Comparison of ENCODE assay signal across 1 cellular context in the genomic region with DNA sequence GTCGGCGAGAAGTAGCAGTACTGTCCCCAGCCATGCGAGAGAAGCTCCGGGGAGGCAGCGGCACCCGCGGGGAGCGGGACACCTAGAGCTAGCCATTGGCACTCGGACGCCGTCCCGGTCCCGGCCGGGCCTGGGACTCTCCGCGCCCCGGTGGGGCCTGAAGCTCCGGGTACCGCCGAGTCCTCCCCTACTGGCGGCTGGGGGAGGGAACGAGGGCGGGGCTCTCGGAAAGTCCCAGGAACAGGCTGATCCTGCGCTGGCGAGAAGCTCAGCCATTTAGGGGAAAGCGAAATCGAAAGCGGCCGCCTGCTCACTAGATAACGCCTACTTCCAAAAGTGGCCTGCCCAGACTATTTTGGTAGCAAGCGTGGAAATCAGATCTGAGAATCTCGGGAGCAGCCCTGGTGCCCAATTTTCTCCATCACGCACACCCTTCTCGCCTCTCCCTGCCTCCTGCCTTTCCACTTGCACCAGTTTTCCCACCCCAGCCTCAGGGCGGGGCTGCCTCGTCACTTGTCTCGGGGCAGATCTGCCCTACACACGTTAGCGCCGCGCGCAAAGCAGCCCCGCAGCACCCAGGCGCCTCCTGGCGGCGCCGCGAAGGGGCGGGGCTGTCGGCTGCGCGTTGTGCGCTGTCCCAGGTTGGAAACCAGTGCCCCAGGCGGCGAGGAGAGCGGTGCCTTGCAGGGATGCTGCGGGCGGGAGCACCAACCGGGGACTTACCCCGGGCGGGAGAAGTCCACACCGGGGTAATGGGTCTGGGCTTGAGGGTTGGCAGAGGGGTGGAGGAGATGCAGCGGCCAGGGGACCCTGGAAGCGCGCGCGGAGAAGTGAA.
TF ChIP-seq lines count a peak whose summit lies in the region.

A gene (plus strand): TSS at position 652 of the 835 bp plus-strand sequence. CDS start 38 bp downstream, at position 690.
A gene with protein sequence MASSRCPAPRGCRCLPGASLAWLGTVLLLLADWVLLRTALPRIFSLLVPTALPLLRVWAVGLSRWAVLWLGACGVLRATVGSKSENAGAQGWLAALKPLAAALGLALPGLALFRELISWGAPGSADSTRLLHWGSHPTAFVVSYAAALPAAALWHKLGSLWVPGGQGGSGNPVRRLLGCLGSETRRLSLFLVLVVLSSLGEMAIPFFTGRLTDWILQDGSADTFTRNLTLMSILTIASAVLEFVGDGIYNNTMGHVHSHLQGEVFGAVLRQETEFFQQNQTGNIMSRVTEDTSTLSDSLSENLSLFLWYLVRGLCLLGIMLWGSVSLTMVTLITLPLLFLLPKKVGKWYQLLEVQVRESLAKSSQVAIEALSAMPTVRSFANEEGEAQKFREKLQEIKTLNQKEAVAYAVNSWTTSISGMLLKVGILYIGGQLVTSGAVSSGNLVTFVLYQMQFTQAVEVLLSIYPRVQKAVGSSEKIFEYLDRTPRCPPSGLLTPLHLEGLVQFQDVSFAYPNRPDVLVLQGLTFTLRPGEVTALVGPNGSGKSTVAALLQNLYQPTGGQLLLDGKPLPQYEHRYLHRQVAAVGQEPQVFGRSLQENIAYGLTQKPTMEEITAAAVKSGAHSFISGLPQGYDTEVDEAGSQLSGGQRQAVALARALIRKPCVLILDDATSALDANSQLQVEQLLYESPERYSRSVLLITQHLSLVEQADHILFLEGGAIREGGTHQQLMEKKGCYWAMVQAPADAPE (minus strand): TSS at position 164 of the 835 bp plus-strand sequence. CDS start 68 bp downstream, at position 96.

TF ChIP-seq in HEK293, 187 proteins besides CTCF, POLR2A, EP300 and RAD21 (continued from another document and continues in another):
- TF ChIP-seq, protein P1, sequence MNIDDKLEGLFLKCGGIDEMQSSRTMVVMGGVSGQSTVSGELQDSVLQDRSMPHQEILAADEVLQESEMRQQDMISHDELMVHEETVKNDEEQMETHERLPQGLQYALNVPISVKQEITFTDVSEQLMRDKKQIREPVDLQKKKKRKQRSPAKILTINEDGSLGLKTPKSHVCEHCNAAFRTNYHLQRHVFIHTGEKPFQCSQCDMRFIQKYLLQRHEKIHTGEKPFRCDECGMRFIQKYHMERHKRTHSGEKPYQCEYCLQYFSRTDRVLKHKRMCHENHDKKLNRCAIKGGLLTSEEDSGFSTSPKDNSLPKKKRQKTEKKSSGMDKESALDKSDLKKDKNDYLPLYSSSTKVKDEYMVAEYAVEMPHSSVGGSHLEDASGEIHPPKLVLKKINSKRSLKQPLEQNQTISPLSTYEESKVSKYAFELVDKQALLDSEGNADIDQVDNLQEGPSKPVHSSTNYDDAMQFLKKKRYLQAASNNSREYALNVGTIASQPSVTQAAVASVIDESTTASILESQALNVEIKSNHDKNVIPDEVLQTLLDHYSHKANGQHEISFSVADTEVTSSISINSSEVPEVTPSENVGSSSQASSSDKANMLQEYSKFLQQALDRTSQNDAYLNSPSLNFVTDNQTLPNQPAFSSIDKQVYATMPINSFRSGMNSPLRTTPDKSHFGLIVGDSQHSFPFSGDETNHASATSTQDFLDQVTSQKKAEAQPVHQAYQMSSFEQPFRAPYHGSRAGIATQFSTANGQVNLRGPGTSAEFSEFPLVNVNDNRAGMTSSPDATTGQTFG (tag by site-specific recombination; IDR thresholded peaks at IDR 0.05; ENCODE audit: borderline replicate concordance), result no peak
- TF ChIP-seq ZNF561 (tag by site-specific recombination; IDR thresholded peaks at IDR 0.05; ENCODE audit: borderline replicate concordance), result peak; percentile 70; the same call in 1 of the 2 replicates
- peak; percentile 71 for TF ChIP-seq ZFP69B (tag by site-specific recombination; IDR thresholded peaks at IDR 0.05)
- peak; percentile 72 for TF ChIP-seq ZNF2 (tag by site-specific recombination; IDR thresholded peaks at IDR 0.05)
- TF ChIP-seq ZNF677 (tag by site-specific recombination; IDR thresholded peaks at IDR 0.05), result no peak
- TF ChIP-seq TRIM28 (IDR thresholded peaks at IDR 0.05; ENCODE audit: borderline replicate concordance, low read length), result peak; percentile 44; the same call in 1 of the 2 replicates
- TF ChIP-seq GLI4 (tag by site-specific recombination; IDR thresholded peaks at IDR 0.05), result no peak
- no peak for TF ChIP-seq ZNF37A (tag by site-specific recombination; IDR thresholded peaks at IDR 0.05)
- TF ChIP-seq PRDM1 (tag by site-specific recombination; IDR thresholded peaks at IDR 0.05), result peak; percentile 99
- TF ChIP-seq ZBTB21 (tag by site-specific recombination; IDR thresholded peaks at IDR 0.05), result 0 out of 2 replicates have a peak, but pooled peaks have one; percentile 19
- peak; percentile 93 for TF ChIP-seq ZNF394 (tag by site-specific recombination; IDR thresholded peaks at IDR 0.05; ENCODE audit: borderline replicate concordance)
- TF ChIP-seq GLIS2 (tag by site-specific recombination; IDR thresholded peaks at IDR 0.05), result peak; percentile 87
- TF ChIP-seq, protein P2, sequence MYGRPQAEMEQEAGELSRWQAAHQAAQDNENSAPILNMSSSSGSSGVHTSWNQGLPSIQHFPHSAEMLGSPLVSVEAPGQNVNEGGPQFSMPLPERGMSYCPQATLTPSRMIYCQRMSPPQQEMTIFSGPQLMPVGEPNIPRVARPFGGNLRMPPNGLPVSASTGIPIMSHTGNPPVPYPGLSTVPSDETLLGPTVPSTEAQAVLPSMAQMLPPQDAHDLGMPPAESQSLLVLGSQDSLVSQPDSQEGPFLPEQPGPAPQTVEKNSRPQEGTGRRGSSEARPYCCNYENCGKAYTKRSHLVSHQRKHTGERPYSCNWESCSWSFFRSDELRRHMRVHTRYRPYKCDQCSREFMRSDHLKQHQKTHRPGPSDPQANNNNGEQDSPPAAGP (tag by site-specific recombination; IDR thresholded peaks at IDR 0.05), result peak; percentile 39; the same call in 1 of the 2 replicates
- 0 out of 2 replicates have a peak, but pooled peaks have one; percentile 6 for TF ChIP-seq ZNF585B (tag by site-specific recombination; IDR thresholded peaks at IDR 0.05)
- TF ChIP-seq GLIS1 (tag by site-specific recombination; IDR thresholded peaks at IDR 0.05), result peak; percentile 66
- TF ChIP-seq ZSCAN30 (tag by site-specific recombination; IDR thresholded peaks at IDR 0.05), result peak; percentile 48; the same call in 1 of the 2 replicates
- TF ChIP-seq KLF7 (tag by site-specific recombination; IDR thresholded peaks at IDR 0.05; ENCODE audit: borderline replicate concordance), result peak; percentile 87; the same call in 1 of the 2 replicates
- peak; percentile 57; the same call in 1 of the 2 replicates for TF ChIP-seq ZNF610 (tag by site-specific recombination; IDR thresholded peaks at IDR 0.05; ENCODE audit: borderline replicate concordance)
- TF ChIP-seq EGR2 (tag by site-specific recombination; IDR thresholded peaks at IDR 0.05; ENCODE audit: low read depth), result peak; percentile 18; the same call in 1 of the 2 replicates
- TF ChIP-seq ZFP37 (tag by site-specific recombination; IDR thresholded peaks at IDR 0.05), result 0 out of 2 replicates have a peak, but pooled peaks have one; percentile 69
- TF ChIP-seq, protein P3, sequence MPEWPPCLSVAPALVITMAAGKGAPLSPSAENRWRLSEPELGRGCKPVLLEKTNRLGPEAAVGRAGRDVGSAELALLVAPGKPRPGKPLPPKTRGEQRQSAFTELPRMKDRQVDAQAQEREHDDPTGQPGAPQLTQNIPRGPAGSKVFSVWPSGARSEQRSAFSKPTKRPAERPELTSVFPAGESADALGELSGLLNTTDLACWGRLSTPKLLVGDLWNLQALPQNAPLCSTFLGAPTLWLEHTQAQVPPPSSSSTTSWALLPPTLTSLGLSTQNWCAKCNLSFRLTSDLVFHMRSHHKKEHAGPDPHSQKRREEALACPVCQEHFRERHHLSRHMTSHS (tag by site-specific recombination; IDR thresholded peaks at IDR 0.05), result no peak
- TF ChIP-seq, protein P4, sequence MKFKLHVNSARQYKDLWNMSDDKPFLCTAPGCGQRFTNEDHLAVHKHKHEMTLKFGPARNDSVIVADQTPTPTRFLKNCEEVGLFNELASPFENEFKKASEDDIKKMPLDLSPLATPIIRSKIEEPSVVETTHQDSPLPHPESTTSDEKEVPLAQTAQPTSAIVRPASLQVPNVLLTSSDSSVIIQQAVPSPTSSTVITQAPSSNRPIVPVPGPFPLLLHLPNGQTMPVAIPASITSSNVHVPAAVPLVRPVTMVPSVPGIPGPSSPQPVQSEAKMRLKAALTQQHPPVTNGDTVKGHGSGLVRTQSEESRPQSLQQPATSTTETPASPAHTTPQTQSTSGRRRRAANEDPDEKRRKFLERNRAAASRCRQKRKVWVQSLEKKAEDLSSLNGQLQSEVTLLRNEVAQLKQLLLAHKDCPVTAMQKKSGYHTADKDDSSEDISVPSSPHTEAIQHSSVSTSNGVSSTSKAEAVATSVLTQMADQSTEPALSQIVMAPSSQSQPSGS (tag by site-specific recombination; IDR thresholded peaks at IDR 0.05; ENCODE audit: low read depth), result no peak
- peak; percentile 49; the same call in 1 of the 2 replicates for TF ChIP-seq SP7 (tag by site-specific recombination; IDR thresholded peaks at IDR 0.05)
- peak; percentile 11 for TF ChIP-seq ZNF501 (tag by site-specific recombination; IDR thresholded peaks at IDR 0.05)
- TF ChIP-seq, protein P5, sequence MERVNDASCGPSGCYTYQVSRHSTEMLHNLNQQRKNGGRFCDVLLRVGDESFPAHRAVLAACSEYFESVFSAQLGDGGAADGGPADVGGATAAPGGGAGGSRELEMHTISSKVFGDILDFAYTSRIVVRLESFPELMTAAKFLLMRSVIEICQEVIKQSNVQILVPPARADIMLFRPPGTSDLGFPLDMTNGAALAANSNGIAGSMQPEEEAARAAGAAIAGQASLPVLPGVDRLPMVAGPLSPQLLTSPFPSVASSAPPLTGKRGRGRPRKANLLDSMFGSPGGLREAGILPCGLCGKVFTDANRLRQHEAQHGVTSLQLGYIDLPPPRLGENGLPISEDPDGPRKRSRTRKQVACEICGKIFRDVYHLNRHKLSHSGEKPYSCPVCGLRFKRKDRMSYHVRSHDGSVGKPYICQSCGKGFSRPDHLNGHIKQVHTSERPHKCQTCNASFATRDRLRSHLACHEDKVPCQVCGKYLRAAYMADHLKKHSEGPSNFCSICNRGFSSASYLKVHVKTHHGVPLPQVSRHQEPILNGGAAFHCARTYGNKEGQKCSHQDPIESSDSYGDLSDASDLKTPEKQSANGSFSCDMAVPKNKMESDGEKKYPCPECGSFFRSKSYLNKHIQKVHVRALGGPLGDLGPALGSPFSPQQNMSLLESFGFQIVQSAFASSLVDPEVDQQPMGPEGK (tag by site-specific recombination; IDR thresholded peaks at IDR 0.05), result peak; percentile 62
- peak; percentile 27 for TF ChIP-seq ZNF629 (tag by site-specific recombination; IDR thresholded peaks at IDR 0.05)
- TF ChIP-seq, protein P6, sequence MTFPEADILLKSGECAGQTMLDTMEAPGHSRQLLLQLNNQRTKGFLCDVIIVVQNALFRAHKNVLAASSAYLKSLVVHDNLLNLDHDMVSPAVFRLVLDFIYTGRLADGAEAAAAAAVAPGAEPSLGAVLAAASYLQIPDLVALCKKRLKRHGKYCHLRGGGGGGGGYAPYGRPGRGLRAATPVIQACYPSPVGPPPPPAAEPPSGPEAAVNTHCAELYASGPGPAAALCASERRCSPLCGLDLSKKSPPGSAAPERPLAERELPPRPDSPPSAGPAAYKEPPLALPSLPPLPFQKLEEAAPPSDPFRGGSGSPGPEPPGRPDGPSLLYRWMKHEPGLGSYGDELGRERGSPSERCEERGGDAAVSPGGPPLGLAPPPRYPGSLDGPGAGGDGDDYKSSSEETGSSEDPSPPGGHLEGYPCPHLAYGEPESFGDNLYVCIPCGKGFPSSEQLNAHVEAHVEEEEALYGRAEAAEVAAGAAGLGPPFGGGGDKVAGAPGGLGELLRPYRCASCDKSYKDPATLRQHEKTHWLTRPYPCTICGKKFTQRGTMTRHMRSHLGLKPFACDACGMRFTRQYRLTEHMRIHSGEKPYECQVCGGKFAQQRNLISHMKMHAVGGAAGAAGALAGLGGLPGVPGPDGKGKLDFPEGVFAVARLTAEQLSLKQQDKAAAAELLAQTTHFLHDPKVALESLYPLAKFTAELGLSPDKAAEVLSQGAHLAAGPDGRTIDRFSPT (tag by site-specific recombination; IDR thresholded peaks at IDR 0.05), result peak; percentile 47; the same call in 1 of the 2 replicates
- 0 out of 2 replicates have a peak, but pooled peaks have one; percentile 46 for TF ChIP-seq ZEB2 (tag by site-specific recombination; IDR thresholded peaks at IDR 0.05)
- TF ChIP-seq ZNF184 (tag by site-specific recombination; IDR thresholded peaks at IDR 0.05), result no peak
- TF ChIP-seq, protein P7, sequence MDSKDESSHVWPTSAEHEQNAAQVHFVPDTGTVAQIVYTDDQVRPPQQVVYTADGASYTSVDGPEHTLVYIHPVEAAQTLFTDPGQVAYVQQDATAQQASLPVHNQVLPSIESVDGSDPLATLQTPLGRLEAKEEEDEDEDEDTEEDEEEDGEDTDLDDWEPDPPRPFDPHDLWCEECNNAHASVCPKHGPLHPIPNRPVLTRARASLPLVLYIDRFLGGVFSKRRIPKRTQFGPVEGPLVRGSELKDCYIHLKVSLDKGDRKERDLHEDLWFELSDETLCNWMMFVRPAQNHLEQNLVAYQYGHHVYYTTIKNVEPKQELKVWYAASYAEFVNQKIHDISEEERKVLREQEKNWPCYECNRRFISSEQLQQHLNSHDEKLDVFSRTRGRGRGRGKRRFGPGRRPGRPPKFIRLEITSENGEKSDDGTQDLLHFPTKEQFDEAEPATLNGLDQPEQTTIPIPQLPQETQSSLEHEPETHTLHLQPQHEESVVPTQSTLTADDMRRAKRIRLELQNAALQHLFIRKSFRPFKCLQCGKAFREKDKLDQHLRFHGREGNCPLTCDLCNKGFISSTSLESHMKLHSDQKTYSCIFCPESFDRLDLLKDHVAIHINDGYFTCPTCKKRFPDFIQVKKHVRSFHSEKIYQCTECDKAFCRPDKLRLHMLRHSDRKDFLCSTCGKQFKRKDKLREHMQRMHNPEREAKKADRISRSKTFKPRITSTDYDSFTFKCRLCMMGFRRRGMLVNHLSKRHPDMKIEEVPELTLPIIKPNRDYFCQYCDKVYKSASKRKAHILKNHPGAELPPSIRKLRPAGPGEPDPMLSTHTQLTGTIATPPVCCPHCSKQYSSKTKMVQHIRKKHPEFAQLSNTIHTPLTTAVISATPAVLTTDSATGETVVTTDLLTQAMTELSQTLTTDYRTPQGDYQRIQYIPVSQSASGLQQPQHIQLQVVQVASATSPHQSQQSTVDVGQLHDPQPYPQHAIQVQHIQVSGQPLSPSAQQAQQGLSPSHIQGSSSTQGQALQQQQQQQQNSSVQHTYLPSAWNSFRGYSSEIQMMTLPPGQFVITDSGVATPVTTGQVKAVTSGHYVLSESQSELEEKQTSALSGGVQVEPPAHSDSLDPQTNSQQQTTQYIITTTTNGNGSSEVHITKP (tag by site-specific recombination; IDR thresholded peaks at IDR 0.05), result peak; percentile 95
- peak; percentile 60 for TF ChIP-seq WT1 (tag by site-specific recombination; IDR thresholded peaks at IDR 0.05)
- TF ChIP-seq ZFHX2 (tag by site-specific recombination; conservative IDR thresholded peaks at IDR 0.05), result peak; percentile 45
- peak; percentile 58; the same call in 1 of the 2 replicates for TF ChIP-seq ZNF341 (tag by site-specific recombination; IDR thresholded peaks at IDR 0.05; ENCODE audit: low read depth)
- TF ChIP-seq SETDB1 (IDR thresholded peaks at IDR 0.05; ENCODE audit: insufficient read length, low read length), result no peak
- TF ChIP-seq ZFP3 (tag by site-specific recombination; IDR thresholded peaks at IDR 0.05; ENCODE audit: low read depth), result no peak
- TF ChIP-seq SP3 (tag by site-specific recombination; IDR thresholded peaks at IDR 0.05), result peak; percentile 88
- peak; percentile 59; the same call in 1 of the 2 replicates for TF ChIP-seq FEZF1 (tag by site-specific recombination; IDR thresholded peaks at IDR 0.05)
